In the genomic region with DNA sequence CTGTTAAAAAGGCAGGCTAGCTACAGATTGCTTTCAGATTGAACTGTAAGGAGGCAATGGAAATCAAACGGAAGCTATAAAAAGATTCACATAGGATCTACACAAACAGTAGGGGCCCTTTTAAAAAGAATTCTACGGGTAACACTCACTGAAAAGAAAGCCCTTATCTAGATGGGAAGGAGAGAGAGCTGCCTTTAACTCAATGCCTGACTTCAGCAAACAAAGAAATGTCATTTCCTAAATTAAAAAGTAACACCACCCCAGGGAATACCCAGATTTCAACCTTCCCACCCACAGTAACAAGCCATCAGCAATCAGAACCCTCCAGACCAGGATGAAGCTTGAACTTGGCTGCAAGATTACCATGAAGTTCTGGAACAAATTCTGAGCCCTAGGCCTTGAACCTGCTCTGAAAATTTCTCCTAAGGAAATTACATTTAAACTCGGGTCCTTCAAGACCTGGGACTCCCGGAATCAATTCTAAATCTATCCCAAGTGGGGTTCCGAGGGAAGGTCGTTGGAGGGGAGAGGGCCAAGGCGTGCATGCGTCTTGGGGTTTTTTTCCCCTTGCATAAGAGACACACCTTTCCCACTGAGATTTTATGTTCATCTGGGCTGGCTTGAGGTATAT, we compare ENCODE assay signal across 7 cellular contexts. TPM values are rescaled to one million over a fixed set of nuclear protein-coding genes. Genes with fewer than 3 reads are reported as not detected.
DNase-seq lines count a peak whose midpoint lies in the region; ATAC-seq and TF ChIP-seq lines count a peak whose summit lies in the region.

No MANE protein-coding gene starts in this region.

- H3K4me1 ChIP-seq in Panc1 (ENCODE audit: control insufficient read depth, insufficient read depth, low read length) (peaks cover 73% of the 10 kb centered on the region), esophagus (ENCODE audit: control insufficient read depth in 2 of 2, insufficient read depth in 2 of 2, low read length in 1 of 2) (peaks cover 0 to 3% of the 10 kb centered on the region in 2 donors)

- POLR2A ChIA-PET in Panc1 (lab: Charles Lee) = no interaction called here

- no peak for TF ChIP-seq CTCF in GM20000 (IDR thresholded peaks at IDR 0.05; ENCODE audit: extremely low read depth, missing control alignments)
- no peak for TF ChIP-seq CTCF in Panc1 (IDR thresholded peaks at IDR 0.05)

- H3K27ac ChIP-seq in Panc1 (ENCODE audit: low read length) = peak overlapping the region; percentile 98
- peak overlapping the region; percentile 97 for H3K27ac ChIP-seq in esophagus (ENCODE audit: low read depth in 2 of 2, low read length in 1 of 2)

- H3K4me3 ChIP-seq in Panc1 (ENCODE audit: low read depth in 2 of 2, low read length in 2 of 2) (peak overlapping the region; percentile 68 to 82), esophagus (ENCODE audit: low read depth in 1 of 2, low read length in 2 of 2) (peak overlapping the region in 1 of 2 donors; percentile 80)

- 10 to 12% methylated on average over 8 of the region's 8 CpGs for WGBS in esophagus, 2 donors

- DNase-seq in GM20000 (ENCODE audit: low spot score) (peak; percentile 25), Panc1 (ENCODE audit: low read depth, low spot score) (no peak), pons (ENCODE audit: low spot score) (peak; percentile 41), UCSD-AML1 (lab: John Stamatoyannopoulos, UW; ENCODE audit: unreplicated experiment) (no peak), mesenteric fat pad (ENCODE audit: low spot score) (no peak)

- CTCF ChIA-PET in Panc1 (lab: Charles Lee) = no interaction called here

- in situ Hi-C loops in Panc1 (cut with HindIII; ENCODE audit: low pct_unique_long_range_greater_than_20kb, low sequenced_read_pairs) = no loop called here

- BruUV-seq in Panc1 (replicated peaks; lab: Mats Ljungman, UMichigan) = no TSS peak

- no peaks in the 10 kb centered on the region for H3K27me3 ChIP-seq in Panc1 (ENCODE audit: control insufficient read depth, insufficient read depth, low read length)
- no peaks in the 10 kb centered on the region for H3K27me3 ChIP-seq in esophagus (ENCODE audit: control insufficient read depth in 1 of 2, insufficient read depth in 2 of 2, low read length in 2 of 2)

- no peaks in the 10 kb centered on the region; the same call in 1 of the 2 replicates for H3K36me3 ChIP-seq in Panc1 (ENCODE audit: control insufficient read depth, insufficient read depth, low read length)
- no peaks in the 10 kb centered on the region for H3K36me3 ChIP-seq in esophagus (ENCODE audit: control insufficient read depth in 2 of 2, insufficient read depth in 2 of 2, low read length in 1 of 2)

- ATAC-seq in Panc1 (no peak), GM18498 (IDR thresholded peaks at IDR 0.05; ENCODE audit: unreplicated experiment) (no peak)

- intact Hi-C loops in Panc1 (cut with micrococcal nuclease; ENCODE audit: unreplicated experiment) = no loop called here

- no peaks in the 10 kb centered on the region for H3K9me3 ChIP-seq in Panc1 (ENCODE audit: control insufficient read depth, insufficient read depth, low read depth, low read length)
- no peaks in the 10 kb centered on the region for H3K9me3 ChIP-seq in esophagus (ENCODE audit: control insufficient read depth in 2 of 2, insufficient read depth in 1 of 2, low read depth in 1 of 2, low read length in 1 of 2)

RNA-seq across cellular contexts. Expression of a gene that starts 1.2 kb away (rescaled TPM):
- total RNA-seq in Panc1 (2021; ENCODE audit: unreplicated experiment) = 193 TPM
- 134 TPM for polyA plus RNA-seq in Panc1 (2012; ENCODE audit: insufficient read length)
- 10 to 100 TPM; 41.2 to 41.4 TPM for polyA plus RNA-seq in esophagus
- 122 TPM for total RNA-seq in mesenteric fat pad

RNA-seq across cellular contexts. Expression of a gene that starts 43.3 kb away (rescaled TPM):
- total RNA-seq in Panc1 (2021; ENCODE audit: unreplicated experiment) = 25.0 TPM
- polyA plus RNA-seq in Panc1 (2012; ENCODE audit: insufficient read length) = 18.0 TPM
- 10 to 100 TPM in 1 of 2 donors, 1 to 10 TPM in 1; 7.8 to 13.8 TPM for polyA plus RNA-seq in esophagus
- 5.7 TPM for total RNA-seq in mesenteric fat pad

RNA-seq across cellular contexts. Expression of a gene that starts 44.1 kb away (rescaled TPM):
- 56.2 TPM for total RNA-seq in Panc1 (2021; ENCODE audit: unreplicated experiment)
- polyA plus RNA-seq in Panc1 (2012; ENCODE audit: insufficient read length) = 27.8 TPM
- 10 to 100 TPM; 15.6 to 24.6 TPM for polyA plus RNA-seq in esophagus
- total RNA-seq in mesenteric fat pad = 22.4 TPM

Comparison
In these comparisons a context has a peak if more than half of its experiments do, and no peak if none do; other contexts are left out.
1. DNase-seq: peak in GM20000 (single experiment) and pons (single experiment); none in Panc1 (single experiment), UCSD-AML1 (single experiment) and mesenteric fat pad (single experiment).